14 cellular contexts compared by ENCODE assay signal in the genomic region with DNA sequence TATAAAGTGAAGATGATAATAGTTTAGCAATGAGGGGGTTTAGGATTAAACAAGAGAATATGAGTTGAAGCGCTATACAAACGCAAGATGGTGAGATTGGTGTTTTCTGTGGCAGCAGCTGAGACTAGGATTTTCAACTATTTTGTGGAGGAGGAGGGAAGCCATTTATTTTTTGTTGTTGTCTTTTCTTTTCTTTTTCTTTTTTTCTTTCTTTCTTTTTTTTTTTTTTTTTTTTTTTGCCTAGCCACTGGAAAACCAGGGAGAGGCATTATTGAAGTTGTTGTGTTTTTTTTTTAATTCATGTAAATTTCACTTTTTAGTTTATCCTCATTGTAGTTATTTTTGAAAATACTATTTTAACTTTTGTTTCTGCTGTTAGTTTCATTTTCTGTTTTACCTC. TPM values are rescaled to one million over a fixed set of nuclear protein-coding genes. Genes with fewer than 3 reads are reported as not detected.
DNase-seq lines count a peak whose midpoint lies in the region; ATAC-seq and TF ChIP-seq lines count a peak whose summit lies in the region.
"Had no signal": no experiment of that assay in that cellular context is flagged by ENCODE, and none has a peak within 500 bp of the region (broad histone marks: within the 10 kb centered on the region; RNA-seq: fewer than 3 reads in every experiment).

No MANE protein-coding gene starts in this region.

- H3K27me3 ChIP-seq in adipocyte (replicated peaks; ENCODE audit: control insufficient read depth, insufficient read depth, low read length) = no peaks in the 10 kb centered on the region
- H3K27me3 ChIP-seq in foreskin keratinocyte = no peaks in the 10 kb centered on the region
- H3K27me3 ChIP-seq: vagina had no signal

- TF ChIP-seq CTCF in progenitor cell of endocrine pancreas (IDR thresholded peaks at IDR 0.05; ENCODE audit: unreplicated experiment) = no peak
- no peak for TF ChIP-seq CTCF in foreskin keratinocyte (conservative IDR thresholded peaks at IDR 0.05)

- H3K9me3 ChIP-seq in KOPT-K1 (ENCODE audit: insufficient read depth, low read length, poor library complexity, severe bottlenecking) = no peaks in the 10 kb centered on the region
- no peaks in the 10 kb centered on the region for H3K9me3 ChIP-seq in adipocyte (ENCODE audit: control insufficient read depth, low read length)
- H3K9me3 ChIP-seq: vagina had no signal

- H3K27ac ChIP-seq in KOPT-K1 (ENCODE audit: low read depth, low read length, poor library complexity, severe bottlenecking) (peak overlapping the region; percentile 9), foreskin keratinocyte (no peak overlapping the region)

- H3K4me3 ChIP-seq in adipocyte (ENCODE audit: low read length) = peak overlapping the region; percentile 67
- H3K4me3 ChIP-seq: vagina had no signal

- no peaks in the 10 kb centered on the region for H3K36me3 Mint-ChIP-seq in activated T-cell treated with anti-CD3 and anti-CD28 coated beads, Interleukin-2, amount 50 U/mL, for 72 hours (ENCODE audit: insufficient read depth in 2 of 2)
- peaks cover 6% of the 10 kb centered on the region for H3K36me3 Mint-ChIP-seq in activated T-cell treated with anti-CD3 and anti-CD28 coated beads, Interleukin-2, amount 50 U/mL, for 4 hours (ENCODE audit: insufficient read depth)
- peaks cover 17% of the 10 kb centered on the region for H3K36me3 Mint-ChIP-seq in progenitor cell of endocrine pancreas (ENCODE audit: insufficient read depth)

- peak overlapping the region; percentile 56 for H3K9ac ChIP-seq in adipocyte (ENCODE audit: low read length)

- DNase-seq in activated T-cell treated with anti-CD3 and anti-CD28 coated beads, Interleukin-2, amount 50 U/mL, for 72 hours = no peak
- no peak for DNase-seq in activated T-cell treated with anti-CD3 and anti-CD28 coated beads, Interleukin-2, amount 50 U/mL, for 4 hours
- DNase-seq in adipocyte (ENCODE audit: low read depth) (no peak), progenitor cell of endocrine pancreas (ENCODE audit: low spot score, unreplicated experiment) (no peak), foreskin keratinocyte (no peak)
- DNase-seq in effector CD8-positive, alpha-beta T cell (lab: John Stamatoyannopoulos, UW) = no peak
- DNase-seq: activated CD4-positive, alpha-beta T cell treated with anti-CD3 and anti-CD28 coated beads, Interleukin-2, amount 50 U/mL, for 4 hours; foreskin fibroblast; MV-4-11; stimulated activated CD4-positive, alpha-beta T cell treated with anti-CD3 and anti-CD28 coated beads, Interleukin-15, amount 100 ng/mL, for 24 hours had no signal

- H3K36me3 ChIP-seq in KOPT-K1 (ENCODE audit: insufficient read depth, low read length) (peaks cover 12% of the 10 kb centered on the region), adipocyte (ENCODE audit: control insufficient read depth, insufficient read depth, low read length, severe bottlenecking) (no peaks in the 10 kb centered on the region)
- H3K36me3 ChIP-seq: vagina had no signal

- peak overlapping the region; percentile 44 to 78 for H3K4me3 Mint-ChIP-seq in activated T-cell treated with anti-CD3 and anti-CD28 coated beads, Interleukin-2, amount 50 U/mL, for 72 hours
- no peak overlapping the region for H3K4me3 Mint-ChIP-seq in activated T-cell treated with anti-CD3 and anti-CD28 coated beads, Interleukin-2, amount 50 U/mL, for 4 hours
- H3K4me3 Mint-ChIP-seq in progenitor cell of endocrine pancreas (ENCODE audit: low read depth) = peak overlapping the region; percentile 29

- H3K4me1 Mint-ChIP-seq in activated T-cell treated with anti-CD3 and anti-CD28 coated beads, Interleukin-2, amount 50 U/mL, for 72 hours (ENCODE audit: low read depth) = peaks cover 37% of the 10 kb centered on the region
- peaks cover 26% of the 10 kb centered on the region for H3K4me1 Mint-ChIP-seq in activated T-cell treated with anti-CD3 and anti-CD28 coated beads, Interleukin-2, amount 50 U/mL, for 4 hours (ENCODE audit: low read depth)
- peaks cover 37% of the 10 kb centered on the region for H3K4me1 Mint-ChIP-seq in progenitor cell of endocrine pancreas (ENCODE audit: low read depth)

- no peaks in the 10 kb centered on the region for H3K9me3 Mint-ChIP-seq in activated T-cell treated with anti-CD3 and anti-CD28 coated beads, Interleukin-2, amount 50 U/mL, for 72 hours
- H3K9me3 Mint-ChIP-seq in activated T-cell treated with anti-CD3 and anti-CD28 coated beads, Interleukin-2, amount 50 U/mL, for 4 hours = no peaks in the 10 kb centered on the region
- no peaks in the 10 kb centered on the region for H3K9me3 Mint-ChIP-seq in progenitor cell of endocrine pancreas (ENCODE audit: low read depth)

- no peaks in the 10 kb centered on the region for H3K27me3 Mint-ChIP-seq in activated T-cell treated with anti-CD3 and anti-CD28 coated beads, Interleukin-2, amount 50 U/mL, for 72 hours (ENCODE audit: low read depth)
- H3K27me3 Mint-ChIP-seq in activated T-cell treated with anti-CD3 and anti-CD28 coated beads, Interleukin-2, amount 50 U/mL, for 4 hours (ENCODE audit: low read depth) = no peaks in the 10 kb centered on the region
- H3K27me3 Mint-ChIP-seq in progenitor cell of endocrine pancreas = no peaks in the 10 kb centered on the region

- H3K27ac Mint-ChIP-seq in activated T-cell treated with anti-CD3 and anti-CD28 coated beads, Interleukin-2, amount 50 U/mL, for 72 hours = peak overlapping the region; percentile 69
- H3K27ac Mint-ChIP-seq in progenitor cell of endocrine pancreas = peak overlapping the region; percentile 84

- H3K4me1 ChIP-seq in adipocyte (ENCODE audit: control insufficient read depth, insufficient read depth, low read length) (peaks cover 40% of the 10 kb centered on the region), foreskin keratinocyte (peaks cover 16% of the 10 kb centered on the region)

- no peak for ATAC-seq in activated T-cell treated with anti-CD3 and anti-CD28 coated beads, Interleukin-2, amount 50 U/mL, for 72 hours (replicated peaks in 1 of 2)
- ATAC-seq in activated T-cell treated with anti-CD3 and anti-CD28 coated beads, Interleukin-2, amount 50 U/mL, for 4 hours = no peak
- ATAC-seq in HG02973 (IDR thresholded peaks at IDR 0.05; ENCODE audit: unreplicated experiment) (no peak), foreskin keratinocyte (no peak)

RNA-seq across cellular contexts. Expression of a gene that starts 15.9 kb away (rescaled TPM):
- 1 to 10 TPM; 4.3 to 5.0 TPM for total RNA-seq in activated T-cell treated with anti-CD3 and anti-CD28 coated beads, Interleukin-2, amount 50 U/mL, for 72 hours
- total RNA-seq in activated T-cell treated with anti-CD3 and anti-CD28 coated beads, Interleukin-2, amount 50 U/mL, for 4 hours = 1 to 10 TPM; 6.8 to 9.4 (median 8.4) TPM
- total RNA-seq in progenitor cell of endocrine pancreas = 29.7 and 32.9 TPM in 2 replicates
- 4.3 and 5.2 TPM in 2 replicates for total RNA-seq in foreskin keratinocyte
- polyA plus RNA-seq in foreskin keratinocyte = 1.0 and 1.1 TPM in 2 replicates

RNA-seq across cellular contexts. Expression of a gene that starts 47.6 kb away (rescaled TPM):
- 10 to 100 TPM; 13.6 to 26.7 TPM for total RNA-seq in activated T-cell treated with anti-CD3 and anti-CD28 coated beads, Interleukin-2, amount 50 U/mL, for 72 hours
- total RNA-seq in activated T-cell treated with anti-CD3 and anti-CD28 coated beads, Interleukin-2, amount 50 U/mL, for 4 hours = 10 to 100 TPM; 10.2 to 13.6 (median 12.7) TPM
- 8.5 and 8.9 TPM in 2 replicates for total RNA-seq in progenitor cell of endocrine pancreas
- 11.5 and 15.0 TPM in 2 replicates for total RNA-seq in foreskin keratinocyte
- polyA plus RNA-seq in foreskin keratinocyte = 20.6 and 23.5 TPM in 2 replicates

RNA-seq across cellular contexts. Expression of a gene that starts 55.9 kb away (rescaled TPM):
- total RNA-seq in activated T-cell treated with anti-CD3 and anti-CD28 coated beads, Interleukin-2, amount 50 U/mL, for 72 hours = under 1 TPM; 0.14 to 0.23 TPM
- total RNA-seq in activated T-cell treated with anti-CD3 and anti-CD28 coated beads, Interleukin-2, amount 50 U/mL, for 4 hours = under 1 TPM; 0.21 to 0.71 (median 0.63) TPM
- total RNA-seq in progenitor cell of endocrine pancreas (0.29 and 0.31 TPM in 2 replicates), foreskin keratinocyte (0.07 TPM in 2 replicates)
- polyA plus RNA-seq in foreskin keratinocyte = 0.06 TPM in 2 replicates
- total RNA-seq: T-helper 1 cell treated with Interleukin-12 subunit alpha and Interleukin-12 subunit beta and Interleukin-4 antibody, amounts not matched to agents 30 ng/mL and 1 ng/mL, for 36 hours had no signal
